ENCODE assay signal across 14 cellular contexts in genomic region chr7:121525155-121525819, GRCh38.
DNase-seq lines count a peak whose midpoint lies in the region; ATAC-seq and TF ChIP-seq lines count a peak whose summit lies in the region.
"Had no signal": no experiment of that assay in that cellular context is flagged by ENCODE, and none has a peak within 500 bp of the region (broad histone marks: within the 10 kb centered on the region; RNA-seq: fewer than 3 reads in every experiment).

No MANE protein-coding gene starts in this region.

- H2AFZ ChIP-seq in IMR-90 (replicated peaks; ENCODE audit: low read length, poor library complexity) = no peak overlapping the region

- H3K9me3 Mint-ChIP-seq in nephron progenitor cell = no peaks in the 10 kb centered on the region
- H3K9me3 Mint-ChIP-seq: IgD-negative memory B cell had no signal

- H3K27me3 Mint-ChIP-seq in nephron progenitor cell (ENCODE audit: low read depth, poor library complexity) = peaks cover 2% of the 10 kb centered on the region

- in situ Hi-C loops in IMR-90 (cut with MboI; ENCODE audit: low sequenced_read_pairs) = no loop called here

- no peak overlapping the region for H3K4me2 ChIP-seq in IMR-90 (ENCODE audit: low read depth, low read length)
- H3K4me2 ChIP-seq: BLaER1 treated with 17β-estradiol and CSF1 and Interleukin-3, amounts not matched to agents 10 nM and 100 nM had no signal

- H3K23ac ChIP-seq in IMR-90 (ENCODE audit: low read depth, low read length) = no peak overlapping the region

- no peak overlapping the region for H3K27ac ChIP-seq in IMR-90 (ENCODE audit: insufficient read depth, low read length)
- H3K27ac ChIP-seq: BLaER1 treated with 17β-estradiol and CSF1 and Interleukin-3, amounts not matched to agents 10 nM and 100 nM had no signal

- dilution Hi-C loops in IMR-90 (cut with HindIII; ENCODE audit: low sequenced_read_pairs, unreplicated experiment) = no loop called here

- peak; percentile 68 for ATAC-seq in IMR-90 (ENCODE audit: low read depth)
- no peak for ATAC-seq in GM19455 (IDR thresholded peaks at IDR 0.05; ENCODE audit: unreplicated experiment)

- H4K8ac ChIP-seq in IMR-90 (ENCODE audit: low read depth in 2 of 2, low read length in 2 of 2) = no peak overlapping the region

- no peak overlapping the region for H4K91ac ChIP-seq in IMR-90 (ENCODE audit: insufficient read depth, low read depth, low read length)

- no TSS peak for BruUV-seq in IMR-90 (replicated peaks; lab: Mats Ljungman, UMichigan)

- H3K4ac ChIP-seq in IMR-90 (ENCODE audit: low read depth, low read length) = no peak overlapping the region

- CTCF ChIA-PET in IMR-90 (lab: Yijun Ruan, JAX) = no interaction called here

- no peaks in the 10 kb centered on the region; the same call in 1 of the 2 replicates for H3K4me1 ChIP-seq in IMR-90 (ENCODE audit: control insufficient read depth, insufficient read depth, low read length)

- no peak overlapping the region; the same call in 1 of the 2 replicates for H3K18ac ChIP-seq in IMR-90 (ENCODE audit: low read depth, low read length)

- H2BK5ac ChIP-seq in IMR-90 (ENCODE audit: low read depth, low read length, poor library complexity, severe bottlenecking) = no peak overlapping the region

- H4K20me1 ChIP-seq in IMR-90 (ENCODE audit: insufficient read depth, low read length) = no peaks in the 10 kb centered on the region
- H4K20me1 ChIP-seq: BLaER1 treated with 17β-estradiol and CSF1 and Interleukin-3, amounts not matched to agents 10 nM and 100 nM had no signal

- H3K9ac ChIP-seq in IMR-90 (ENCODE audit: low read depth, low read length) = no peak overlapping the region
- H3K9ac ChIP-seq: BLaER1 treated with 17β-estradiol and CSF1 and Interleukin-3, amounts not matched to agents 10 nM and 100 nM had no signal

- no peaks in the 10 kb centered on the region for H3K9me3 ChIP-seq in IMR-90 (ENCODE audit: control insufficient read depth, insufficient read depth, low read length)
- H3K9me3 ChIP-seq: BLaER1 treated with 17β-estradiol and CSF1 and Interleukin-3, amounts not matched to agents 10 nM and 100 nM had no signal

- H3K36me3 ChIP-seq in IMR-90 (ENCODE audit: control insufficient read depth, insufficient read depth, low read length) = no peaks in the 10 kb centered on the region
- H3K36me3 ChIP-seq: BLaER1 treated with 17β-estradiol and CSF1 and Interleukin-3, amounts not matched to agents 10 nM and 100 nM had no signal

- WGBS in IMR-90 (ENCODE audit: extremely low coverage in 2 of 2, insufficient read length in 1 of 2), 2 experiments = 61% methylated on average over 4 of the region's 4 CpGs; no CpG with 5 or more reads in 1 of the 2 experiments

- no peak for TF ChIP-seq CTCF in IMR-90 (conservative IDR thresholded peaks at IDR 0.05; ENCODE audit: low read depth, low read length)
- TF ChIP-seq CTCF in nephron progenitor cell (IDR thresholded peaks at IDR 0.05) = no peak

- no peak overlapping the region for H2BK15ac ChIP-seq in IMR-90 (ENCODE audit: low read depth, low read length)

- no peak overlapping the region for H3K4me3 Mint-ChIP-seq in nephron progenitor cell
- H3K4me3 Mint-ChIP-seq: IgD-negative memory B cell had no signal

- peaks cover 10% of the 10 kb centered on the region; the same call in 1 of the 2 replicates for H3K27me3 ChIP-seq in IMR-90 (ENCODE audit: control insufficient read depth, insufficient read depth, low read length)
- H3K27me3 ChIP-seq: BLaER1 treated with 17β-estradiol and CSF1 and Interleukin-3, amounts not matched to agents 10 nM and 100 nM had no signal

- no peak overlapping the region for H2BK120ac ChIP-seq in IMR-90 (ENCODE audit: low read depth, low read length)

- no peak overlapping the region for H4K5ac ChIP-seq in IMR-90 (ENCODE audit: low read depth, low read length)

- TF ChIP-seq POLR2A in IMR-90 (IDR thresholded peaks at IDR 0.05; ENCODE audit: low read depth, low read length) = no peak

- intact Hi-C loops in IMR-90 (cut with micrococcal nuclease) = no loop called here

- DNase-seq in IMR-90 = no peak
- peak; percentile 24 for DNase-seq in epidermal melanocyte (ENCODE audit: insufficient read length, low spot score)
- no peak for DNase-seq in nephron progenitor cell
- no peak for DNase-seq in SK-N-DZ (ENCODE audit: low spot score)
- no peak for DNase-seq in NCI-H82 treated with DMSO at 0.1 percent for 48 hours (lab: John Stamatoyannopoulos, UW; ENCODE audit: unreplicated experiment)
- no peak for DNase-seq in NCI-H1694 (lab: John Stamatoyannopoulos, UW)
- DNase-seq: H7; NCI-H1436 treated with DMSO at 0.1 percent for 48 hours; NCI-H345; NCI-H526 treated with DMSO at 0.1 percent for 48 hours; NK-92 treated with Interleukin-12 subunit alpha and Interleukin-12 subunit beta, amount 100 ng/mL, for 24 hours had no signal

- H3K36me3 Mint-ChIP-seq in nephron progenitor cell (ENCODE audit: low read depth) = no peaks in the 10 kb centered on the region

- H3K56ac ChIP-seq in IMR-90 (ENCODE audit: extremely low read depth, insufficient read depth, low read length) = no peak overlapping the region

- H3K14ac ChIP-seq in IMR-90 (replicated peaks; ENCODE audit: low read depth, low read length) = no peak overlapping the region

- no peak overlapping the region for H2BK20ac ChIP-seq in IMR-90 (ENCODE audit: low read depth, low read length)

- H2AK9ac ChIP-seq in IMR-90 (replicated peaks; ENCODE audit: low read depth, low read length, poor library complexity) = no peak overlapping the region

- POLR2A ChIA-PET in IMR-90 (lab: Charles Lee; ENCODE audit: unreplicated experiment) = no interaction called here

- no peak overlapping the region for H2AK5ac ChIP-seq in IMR-90 (ENCODE audit: low read depth, low read length)

- no peak for TF ChIP-seq RAD21 in IMR-90 (IDR thresholded peaks at IDR 0.05; ENCODE audit: low read length)

- no peak overlapping the region for H3K4me3 ChIP-seq in IMR-90 (ENCODE audit: insufficient read depth, low read depth, low read length)
- H3K4me3 ChIP-seq: BLaER1 treated with 17β-estradiol and CSF1 and Interleukin-3, amounts not matched to agents 10 nM and 100 nM had no signal

- peak overlapping the region; percentile 78 for H3K27ac Mint-ChIP-seq in nephron progenitor cell
- H3K27ac Mint-ChIP-seq: IgD-negative memory B cell had no signal

- H3K9me1 ChIP-seq in IMR-90 (ENCODE audit: insufficient read depth, low read length) = no peaks in the 10 kb centered on the region

- H3K4me1 Mint-ChIP-seq in nephron progenitor cell = peaks cover 8% of the 10 kb centered on the region

- no peaks in the 10 kb centered on the region for H3K79me1 ChIP-seq in IMR-90 (ENCODE audit: low read depth in 1 of 2, low read length in 2 of 2)

TF ChIP-seq in IMR-90, 13 proteins besides CTCF, POLR2A, EP300 and RAD21:
- TF ChIP-seq CEBPB (IDR thresholded peaks at IDR 0.05; ENCODE audit: low read depth, low read length) (no peak), CHD1 (IDR thresholded peaks at IDR 0.05; ENCODE audit: low read depth, low read length) (no peak), USF2 (IDR thresholded peaks at IDR 0.05; ENCODE audit: low read depth, low read length) (no peak), SMC3 (IDR thresholded peaks at IDR 0.05; ENCODE audit: low read depth, low read length) (no peak), MAZ (IDR thresholded peaks at IDR 0.05; ENCODE audit: borderline replicate concordance, low read depth, low read length) (no peak), NFE2L2 (IDR thresholded peaks at IDR 0.05; ENCODE audit: low read depth, low read length) (no peak), MXI1 (IDR thresholded peaks at IDR 0.05; ENCODE audit: borderline replicate concordance, low read depth, low read length) (no peak), BHLHE40 (IDR thresholded peaks at IDR 0.05; ENCODE audit: low read depth, low read length) (no peak)
